In the genomic region with DNA sequence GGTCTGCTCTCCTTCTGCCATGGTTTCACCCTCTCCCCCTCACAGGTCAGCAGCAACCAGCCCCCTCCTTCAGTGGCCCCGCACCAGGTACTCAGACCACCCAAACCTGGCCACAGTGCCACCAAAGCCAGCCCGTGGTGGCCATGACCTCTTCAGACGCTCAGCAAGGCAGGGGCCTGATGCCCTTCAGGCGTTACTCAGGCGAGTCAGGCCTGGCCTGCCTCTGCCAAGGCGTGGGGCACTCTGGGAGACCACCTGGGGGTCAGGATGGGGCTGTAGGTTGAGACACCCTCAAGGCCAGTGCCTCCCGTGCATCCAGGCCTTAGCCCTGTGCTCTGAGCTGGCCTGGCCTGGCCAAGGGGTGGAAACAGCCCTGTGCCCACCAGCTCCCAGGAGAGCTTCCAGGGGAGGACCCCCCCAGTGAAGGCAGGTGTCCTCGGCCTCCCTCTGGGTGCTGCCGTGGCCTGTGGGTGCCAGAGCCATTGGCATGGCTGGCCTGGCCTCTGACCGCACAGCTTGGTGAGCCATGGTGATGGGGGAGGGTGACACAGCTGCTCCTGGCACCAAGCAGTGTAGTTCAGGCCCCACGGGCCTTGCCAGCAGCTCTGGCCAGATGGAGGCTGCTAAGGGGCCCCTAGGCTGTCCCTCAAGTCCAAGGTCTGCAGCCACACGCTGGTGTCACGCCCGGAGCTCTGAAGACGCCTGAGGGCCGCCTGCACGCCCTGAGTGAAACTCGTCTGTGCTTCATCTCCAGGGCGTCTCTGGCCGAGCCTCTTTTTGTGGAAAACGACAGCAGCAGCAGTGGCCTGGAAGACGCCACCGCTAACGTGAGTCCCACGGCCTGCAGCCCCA, we compare ENCODE assay signal across 11 cellular contexts. TPM values are rescaled to one million over a fixed set of nuclear protein-coding genes. Genes with fewer than 3 reads are reported as not detected.
DNase-seq lines count a peak whose midpoint lies in the region; ATAC-seq and TF ChIP-seq lines count a peak whose summit lies in the region.
"Had no signal": no experiment of that assay in that cellular context is flagged by ENCODE, and none has a peak within 500 bp of the region (broad histone marks: within the 10 kb centered on the region; RNA-seq: fewer than 3 reads in every experiment).

No MANE protein-coding gene starts in this region.

- no peaks in the 10 kb centered on the region for H3K9me3 Mint-ChIP-seq in Calu3 (ENCODE audit: low read depth, unreplicated experiment)
- H3K9me3 Mint-ChIP-seq in activated naive CD8-positive, alpha-beta T cell treated with anti-CD3 and anti-CD28 coated beads for 36 hours, result no peaks in the 10 kb centered on the region

- DNase-seq in Calu3, result no peak
- no peak for DNase-seq in activated naive CD8-positive, alpha-beta T cell treated with anti-CD3 and anti-CD28 coated beads for 36 hours
- DNase-seq in heart right ventricle, result no peak
- peak; percentile 70 for DNase-seq in pons (ENCODE audit: low spot score)
- DNase-seq in activated gamma-delta T cell treated with Interleukin-2 at 50 U/mL for 16 hours, result no peak
- no peak for DNase-seq in DMS79 treated with DMSO at 0.1 percent for 48 hours (lab: John Stamatoyannopoulos, UW)
- no peak for DNase-seq in AML-193 (lab: John Stamatoyannopoulos, UW)
- DNase-seq: activated naive CD4-positive, alpha-beta T cell treated with anti-CD3 and anti-CD28 coated beads, Interleukin-2, amount 50 U/mL, for 16 hours; NCI-H1694 treated with DMSO at 0.1 percent for 48 hours; NK-92 treated with Interleukin-12 subunit alpha and Interleukin-12 subunit beta, amount 100 ng/mL, for 24 hours had no signal

- ATAC-seq in heart right ventricle (peak; percentile 9 to 77 (median 48)), HG02973 (IDR thresholded peaks at IDR 0.05; ENCODE audit: unreplicated experiment) (no peak)

- no peak overlapping the region for H3K4me3 ChIP-seq in heart right ventricle

- H3K27me3 ChIP-seq in heart right ventricle, result no peaks in the 10 kb centered on the region

- no peak overlapping the region for H3K4me3 Mint-ChIP-seq in Calu3 (ENCODE audit: low read depth, unreplicated experiment)
- H3K4me3 Mint-ChIP-seq in activated naive CD8-positive, alpha-beta T cell treated with anti-CD3 and anti-CD28 coated beads for 36 hours, result peak overlapping the region; percentile 29

- intact Hi-C loops in Calu3 (cut with micrococcal nuclease; ENCODE audit: unreplicated experiment), result no loop called here
- intact Hi-C loops in heart right ventricle (cut with DNase I), result loop anchor here in 1 of 10 donors (10.0 kb wide), 1 partner anchor 125 kb away; no protein-coding TSS in a partner anchor

- CTCF ChIA-PET in Calu3 (lab: Charles Lee), result interaction anchor here (0.9 kb wide), 1 partner anchor 13 kb away, joined by 4 read pairs; no protein-coding TSS in a partner anchor

- no peaks in the 10 kb centered on the region for H3K9me3 ChIP-seq in heart right ventricle

- H3K4me1 ChIP-seq in heart right ventricle, result peaks cover 23 to 100% (median 72%) of the 10 kb centered on the region in 9 donors

- no peaks in the 10 kb centered on the region for H3K4me1 Mint-ChIP-seq in Calu3 (ENCODE audit: low read depth, unreplicated experiment)
- peaks cover 3% of the 10 kb centered on the region for H3K4me1 Mint-ChIP-seq in activated naive CD8-positive, alpha-beta T cell treated with anti-CD3 and anti-CD28 coated beads for 36 hours

- no peak for TF ChIP-seq CTCF in Calu3 (IDR thresholded peaks at IDR 0.05; ENCODE audit: unreplicated experiment)
- no peak for TF ChIP-seq CTCF in heart right ventricle (IDR thresholded peaks at IDR 0.05)

- no TSS peak for BruUV-seq in Calu3 (replicated peaks; lab: Mats Ljungman, UMichigan)

- no peaks in the 10 kb centered on the region for H3K27me3 Mint-ChIP-seq in Calu3 (ENCODE audit: unreplicated experiment)
- H3K27me3 Mint-ChIP-seq in activated naive CD8-positive, alpha-beta T cell treated with anti-CD3 and anti-CD28 coated beads for 36 hours, result no peaks in the 10 kb centered on the region

- H3K36me3 ChIP-seq in heart right ventricle, result peaks cover 0 to 86% (median 22%) of the 10 kb centered on the region in 9 donors

- H3K27ac Mint-ChIP-seq in Calu3 (ENCODE audit: unreplicated experiment), result peak overlapping the region; percentile 37
- H3K27ac Mint-ChIP-seq in activated naive CD8-positive, alpha-beta T cell treated with anti-CD3 and anti-CD28 coated beads for 36 hours, result peak overlapping the region; percentile 38

- 71 to 85% methylated on average over 25 of the region's 25 CpGs for WGBS in heart right ventricle, 2 donors

- peaks cover 66% of the 10 kb centered on the region for H3K36me3 Mint-ChIP-seq in Calu3 (ENCODE audit: insufficient read depth, unreplicated experiment)
- peaks cover 17% of the 10 kb centered on the region for H3K36me3 Mint-ChIP-seq in activated naive CD8-positive, alpha-beta T cell treated with anti-CD3 and anti-CD28 coated beads for 36 hours

- peak overlapping the region in 9 of 10 donors; percentile 39 to 83 (median 56) for H3K27ac ChIP-seq in heart right ventricle

RNA-seq across cellular contexts. Expression of a gene that starts 15.1 kb away (rescaled TPM):
- total RNA-seq in Calu3 (2022) (48.6 and 52.9 TPM in 2 replicates), heart right ventricle (1 to 10 TPM; 1.0 to 4.4 (median 3.0) TPM)
- 10 to 100 TPM; 57.8 to 65.0 TPM for total RNA-seq in activated naive CD8-positive, alpha-beta T cell treated with anti-CD3 and anti-CD28 coated beads for 36 hours
- 1 to 10 TPM; 2.0 to 4.2 TPM for polyA plus RNA-seq in heart right ventricle

RNA-seq across cellular contexts. Expression of a gene that starts 15.5 kb away (rescaled TPM):
- total RNA-seq in Calu3 (2022) (45.7 and 48.8 TPM in 2 replicates), heart right ventricle (10 to 100 TPM; 43.5 to 64.9 (median 54.5) TPM)
- total RNA-seq in activated naive CD8-positive, alpha-beta T cell treated with anti-CD3 and anti-CD28 coated beads for 36 hours, result 1 to 10 TPM; 8.0 to 8.9 TPM
- 10 to 100 TPM; 44.5 to 88.8 TPM for polyA plus RNA-seq in heart right ventricle
